10 cellular contexts compared by ENCODE assay signal in genomic region chr19:35041548-35042055, GRCh38. TPM values are rescaled to one million over a fixed set of nuclear protein-coding genes. Genes with fewer than 3 reads are reported as not detected.
DNase-seq lines count a peak whose midpoint lies in the region; ATAC-seq and TF ChIP-seq lines count a peak whose summit lies in the region.
"Had no signal": no experiment of that assay in that cellular context is flagged by ENCODE, and none has a peak within 500 bp of the region (broad histone marks: within the 10 kb centered on the region; RNA-seq: fewer than 3 reads in every experiment).

Gene HPN, plus strand, starts transcription at chr19:35041721. Its CDS starts 786 bp downstream, at chr19:35042507.

- H3K4me3 Mint-ChIP-seq in activated naive CD4-positive, alpha-beta T cell treated with anti-CD3 and anti-CD28 coated beads for 36 hours, result peak within 1 kb of the TSS; percentile 55

- H3K4me1 ChIP-seq in duodenal mucosa (ENCODE audit: control insufficient read depth in 1 of 2, insufficient read depth in 2 of 2, low read length in 2 of 2) (peaks cover 10 to 12% of the 10 kb centered on the region in 2 donors), mucosa of rectum (ENCODE audit: control insufficient read depth in 2 of 2, insufficient read depth in 2 of 2, low read length in 2 of 2) (peaks cover 12 to 24% of the 10 kb centered on the region in 2 donors), upper lobe of right lung (peaks cover 55% of the 10 kb centered on the region)

- H3K27me3 ChIP-seq in duodenal mucosa (ENCODE audit: control insufficient read depth in 1 of 2, insufficient read depth in 2 of 2, low read length in 2 of 2) (peaks cover 2 to 7% of the 10 kb centered on the region in 2 donors), mucosa of rectum (ENCODE audit: control insufficient read depth in 2 of 2, insufficient read depth in 2 of 2, low read length in 2 of 2) (peaks cover 0 to 5% of the 10 kb centered on the region in 2 donors), upper lobe of right lung (no peaks in the 10 kb centered on the region)

- intact Hi-C loops in activated naive CD4-positive, alpha-beta T cell treated with anti-CD3 and anti-CD28 coated beads for 36 hours (cut with micrococcal nuclease), result no loop called here
- intact Hi-C loops in upper lobe of right lung (cut with DNase I), result no loop called here

- no peak for DNase-seq in activated naive CD4-positive, alpha-beta T cell treated with anti-CD3 and anti-CD28 coated beads for 36 hours
- no peak for DNase-seq in activated naive CD4-positive, alpha-beta T cell (lab: John Stamatoyannopoulos, UW)
- DNase-seq in upper lobe of right lung (peak; percentile 92), erythroblast (lab: John Stamatoyannopoulos, UW) (no peak), NCI-H82 treated with DMSO at 0.1 percent for 48 hours (lab: John Stamatoyannopoulos, UW; ENCODE audit: unreplicated experiment) (no peak)
- DNase-seq: NCI-H510A had no signal

- peak within 1 kb of the TSS in 1 of 2 donors; percentile 0 for H3K9ac ChIP-seq in duodenal mucosa (ENCODE audit: low read depth in 1 of 2, low read length in 2 of 2)
- H3K9ac ChIP-seq in mucosa of rectum (ENCODE audit: low read depth in 1 of 2, low read length in 2 of 2), result peak within 1 kb of the TSS; percentile 5 to 32

- ATAC-seq in upper lobe of right lung (peak; percentile 77), GM18867 (IDR thresholded peaks at IDR 0.05; ENCODE audit: unreplicated experiment) (no peak)

- no peak for TF ChIP-seq POLR2A in erythroblast (IDR thresholded peaks at IDR 0.05; ENCODE audit: low read length)

- H3K27ac ChIP-seq in duodenal mucosa (ENCODE audit: low read depth, low read length) (peak within 1 kb of the TSS; percentile 25), mucosa of rectum (ENCODE audit: low read depth in 2 of 2, low read length in 2 of 2) (peak within 1 kb of the TSS; percentile 48 to 65), upper lobe of right lung (peak within 1 kb of the TSS; percentile 78)

- TF ChIP-seq CTCF in upper lobe of right lung (IDR thresholded peaks at IDR 0.05), result no peak

- CTCF ChIA-PET in activated naive CD4-positive, alpha-beta T cell treated with anti-CD3 and anti-CD28 coated beads for 36 hours (lab: Charles Lee), result interaction anchor here (3.1 kb wide), 1 partner anchor 50 kb away, joined by 23 read pairs; no protein-coding TSS in a partner anchor

- H3K36me3 ChIP-seq in duodenal mucosa (ENCODE audit: control insufficient read depth in 1 of 2, insufficient read depth in 2 of 2, low read length in 2 of 2) (no peaks in the 10 kb centered on the region), mucosa of rectum (ENCODE audit: control insufficient read depth in 2 of 2, insufficient read depth in 2 of 2, low read length in 2 of 2) (no peaks in the 10 kb centered on the region), upper lobe of right lung (no peaks in the 10 kb centered on the region)

- no peaks in the 10 kb centered on the region for H3K36me3 Mint-ChIP-seq in activated naive CD4-positive, alpha-beta T cell treated with anti-CD3 and anti-CD28 coated beads for 36 hours (ENCODE audit: low read depth)

- H3K9me3 ChIP-seq in duodenal mucosa (ENCODE audit: control insufficient read depth in 1 of 2, low read length in 2 of 2), result no peaks in the 10 kb centered on the region
- H3K9me3 ChIP-seq in mucosa of rectum (ENCODE audit: control insufficient read depth in 2 of 2, low read length in 2 of 2), result no peaks in the 10 kb centered on the region
- H3K9me3 ChIP-seq in upper lobe of right lung, result no peaks in the 10 kb centered on the region

- H3K4me3 ChIP-seq in duodenal mucosa (ENCODE audit: low read depth in 1 of 2, low read length in 2 of 2), result peak within 1 kb of the TSS; percentile 34 to 43
- H3K4me3 ChIP-seq in mucosa of rectum (ENCODE audit: low read length in 2 of 2), result peak within 1 kb of the TSS; percentile 22 to 26
- peak within 1 kb of the TSS; percentile 39 for H3K4me3 ChIP-seq in upper lobe of right lung

- peaks cover 42% of the 10 kb centered on the region for H3K4me1 Mint-ChIP-seq in activated naive CD4-positive, alpha-beta T cell treated with anti-CD3 and anti-CD28 coated beads for 36 hours (ENCODE audit: low read depth)

- H3K9me3 Mint-ChIP-seq in activated naive CD4-positive, alpha-beta T cell treated with anti-CD3 and anti-CD28 coated beads for 36 hours, result no peaks in the 10 kb centered on the region

- no peak within 1 kb of the TSS for H3K27ac Mint-ChIP-seq in activated naive CD4-positive, alpha-beta T cell treated with anti-CD3 and anti-CD28 coated beads for 36 hours

- H3K27me3 Mint-ChIP-seq in activated naive CD4-positive, alpha-beta T cell treated with anti-CD3 and anti-CD28 coated beads for 36 hours (ENCODE audit: low read depth), result peaks cover 11% of the 10 kb centered on the region

RNA-seq across cellular contexts. Expression of gene HPN, which starts in this region (rescaled TPM):
- total RNA-seq in activated naive CD4-positive, alpha-beta T cell treated with anti-CD3 and anti-CD28 coated beads for 36 hours, result not detected
- total RNA-seq in upper lobe of right lung, result 36.4 TPM
- total RNA-seq: fibroblast of villous mesenchyme had no signal

Comparison
In these comparisons a context has a peak if more than half of its experiments do, and no peak if none do; other contexts are left out.
1. RNA of gene HPN (total RNA-seq): 36.4 TPM in upper lobe of right lung (single experiment); not detected in activated naive CD4-positive, alpha-beta T cell treated with anti-CD3 and anti-CD28 coated beads for 36 hours; every median in the first group is over 10 times any median in the second.
2. H3K27ac ChIP-seq: peak in every context shown above with its lines; median percentile 78 in upper lobe of right lung; 56 in mucosa of rectum; 25 in duodenal mucosa.
3. Peak in every context shown above with its lines, with median percentiles within 50 percentile points of each other: H3K4me3 ChIP-seq.